Comparison of ENCODE assay signal across 14 cellular contexts in the genomic region with DNA sequence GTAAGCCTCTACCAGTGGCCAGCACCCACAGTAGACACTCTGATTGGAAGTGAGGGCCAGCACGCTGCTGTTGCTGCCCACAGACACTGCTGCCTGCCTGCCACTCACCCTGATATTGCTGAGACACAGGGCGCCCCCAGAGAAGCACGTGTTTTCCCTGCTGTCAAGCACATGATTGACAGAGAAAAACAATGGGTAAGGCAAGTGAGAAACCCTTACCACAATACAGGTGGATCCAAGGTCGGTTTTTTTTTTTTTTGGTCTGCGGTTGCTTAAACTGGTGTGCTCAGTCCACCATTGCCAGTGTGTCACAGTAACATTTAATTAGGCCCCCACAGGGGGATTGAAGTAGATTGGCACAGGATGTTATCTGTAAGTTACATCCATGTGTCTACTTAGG.
"Had no signal": no experiment of that assay in that cellular context is flagged by ENCODE, and none has a peak within 500 bp of the region (broad histone marks: within the 10 kb centered on the region; RNA-seq: fewer than 3 reads in every experiment).

No MANE protein-coding gene starts in this region.

- H3K4me3 Mint-ChIP-seq: activated CD4-positive, alpha-beta T cell treated with anti-CD3 and anti-CD28 coated beads, Interleukin-2, amount 10 ng/mL, durations not matched to agents 7 days and 5 days; activated naive CD4-positive, alpha-beta T cell treated with anti-CD3 and anti-CD28 coated beads, Interleukin-2, amount 50 U/mL, for 24 hours; stimulated activated memory B cell treated with anti-CD40 and anti-IgM and Interleukin-4, amounts not matched to agents 10 μg/mL and 1 μg/mL and 100 μg/mL, for 72 hours; T-helper 1 cell treated with Interleukin-12 subunit alpha and Interleukin-12 subunit beta and Interleukin-4 antibody, amounts not matched to agents 30 μg/mL and 1 μg/mL, for 36 hours had no signal

- H3K9me3 Mint-ChIP-seq: activated CD4-positive, alpha-beta T cell treated with anti-CD3 and anti-CD28 coated beads, Interleukin-2, amount 10 ng/mL, durations not matched to agents 7 days and 5 days; activated naive CD4-positive, alpha-beta T cell treated with anti-CD3 and anti-CD28 coated beads, Interleukin-2, amount 50 U/mL, for 24 hours; stimulated activated memory B cell treated with anti-CD40 and anti-IgM and Interleukin-4, amounts not matched to agents 10 μg/mL and 1 μg/mL and 100 μg/mL, for 72 hours; T-helper 1 cell treated with Interleukin-12 subunit alpha and Interleukin-12 subunit beta and Interleukin-4 antibody, amounts not matched to agents 30 μg/mL and 1 μg/mL, for 36 hours had no signal

- H3K27ac Mint-ChIP-seq: activated CD4-positive, alpha-beta T cell treated with anti-CD3 and anti-CD28 coated beads, Interleukin-2, amount 10 ng/mL, durations not matched to agents 7 days and 5 days; activated naive CD4-positive, alpha-beta T cell treated with anti-CD3 and anti-CD28 coated beads, Interleukin-2, amount 50 U/mL, for 24 hours; stimulated activated memory B cell treated with anti-CD40 and anti-IgM and Interleukin-4, amounts not matched to agents 10 μg/mL and 1 μg/mL and 100 μg/mL, for 72 hours; T-helper 1 cell treated with Interleukin-12 subunit alpha and Interleukin-12 subunit beta and Interleukin-4 antibody, amounts not matched to agents 30 μg/mL and 1 μg/mL, for 36 hours had no signal

- ATAC-seq: left ventricle myocardium superior; right cardiac atrium; stimulated activated memory B cell treated with anti-CD40 and anti-IgM and Interleukin-4, amounts not matched to agents 10 μg/mL and 1 μg/mL and 100 μg/mL, for 72 hours had no signal

- DNase-seq: activated CD4-positive, alpha-beta T cell treated with anti-CD3 and anti-CD28 coated beads, Interleukin-2, amount 10 ng/mL, durations not matched to agents 7 days and 5 days; activated CD4-positive, CD25-positive, alpha-beta regulatory T cell; activated effector memory CD4-positive, alpha-beta T cell treated with Interleukin-2 at 50 U/mL for 16 hours; amygdala; effector CD4-positive, alpha-beta T cell; foreskin melanocyte; left ventricle myocardium superior; mesenchymal stem cell; right cardiac atrium; SK-N-SH; trophoblast cell had no signal

- H3K27me3 Mint-ChIP-seq: activated CD4-positive, alpha-beta T cell treated with anti-CD3 and anti-CD28 coated beads, Interleukin-2, amount 10 ng/mL, durations not matched to agents 7 days and 5 days; activated naive CD4-positive, alpha-beta T cell treated with anti-CD3 and anti-CD28 coated beads, Interleukin-2, amount 50 U/mL, for 24 hours; stimulated activated memory B cell treated with anti-CD40 and anti-IgM and Interleukin-4, amounts not matched to agents 10 μg/mL and 1 μg/mL and 100 μg/mL, for 72 hours had no signal
